19 cellular contexts compared by ENCODE assay signal in genomic region chr4:32745351-32745750, GRCh38.
A peak's percentile ranks its signal among the peaks of the same experiment; 100 is the strongest.
DNase-seq lines count a peak whose midpoint lies in the region; ATAC-seq and TF ChIP-seq lines count a peak whose summit lies in the region.
"Had no signal": no experiment of that assay in that cellular context is flagged by ENCODE, and none has a peak within 500 bp of the region (broad histone marks: within the 10 kb centered on the region; RNA-seq: fewer than 3 reads in every experiment).

No MANE protein-coding gene starts in this region.

- DNase-seq in COLO829 (ENCODE audit: low spot score), result peak; percentile 1
- peak; percentile 63 for DNase-seq in foreskin melanocyte
- peak; percentile 43 for DNase-seq in medulla oblongata (ENCODE audit: extremely low spot score)
- peak; percentile 60 for DNase-seq in putamen (ENCODE audit: low spot score)
- DNase-seq in activated naive CD8-positive, alpha-beta T cell treated with anti-CD3 and anti-CD28 coated beads for 36 hours, result no peak
- no peak for DNase-seq in sigmoid colon
- DNase-seq in stimulated activated CD4-positive, alpha-beta T cell treated with anti-CD3 and anti-CD28 coated beads, Interleukin-1b, Interleukin-23, amount 100 ng/mL, for 48 hours, result no peak
- DNase-seq: 8988T; ACHN; AML-193; C1 segment of cervical spinal cord; Caco-2; CD4-positive, alpha-beta memory T cell; DMS153; DND-41; GOT3 had no signal

- no peak overlapping the region for H3K4me3 Mint-ChIP-seq in activated naive CD8-positive, alpha-beta T cell treated with anti-CD3 and anti-CD28 coated beads for 36 hours
- H3K4me3 Mint-ChIP-seq: CD4-positive, alpha-beta memory T cell had no signal

- no peak for TF ChIP-seq EP300 in sigmoid colon (IDR thresholded peaks at IDR 0.05)

- intact Hi-C loops in sigmoid colon (cut with DNase I), result no loop called here

- H3K4me1 Mint-ChIP-seq in activated naive CD8-positive, alpha-beta T cell treated with anti-CD3 and anti-CD28 coated beads for 36 hours, result no peaks in the 10 kb centered on the region
- H3K4me1 Mint-ChIP-seq: CD4-positive, alpha-beta memory T cell had no signal

- H3K36me3 ChIP-seq in sigmoid colon, result no peaks in the 10 kb centered on the region
- H3K36me3 ChIP-seq: HAP-1 had no signal

- no peak for ATAC-seq in HG03521 (IDR thresholded peaks at IDR 0.05; ENCODE audit: unreplicated experiment)
- ATAC-seq: A549 had no signal

- no peaks in the 10 kb centered on the region for H3K9me3 ChIP-seq in sigmoid colon
- H3K9me3 ChIP-seq: A549, Caco-2, HAP-1 had no signal

- H3K9me3 Mint-ChIP-seq in activated naive CD8-positive, alpha-beta T cell treated with anti-CD3 and anti-CD28 coated beads for 36 hours, result peaks cover 2% of the 10 kb centered on the region

- no peaks in the 10 kb centered on the region for H3K27me3 ChIP-seq in sigmoid colon

- WGBS in sigmoid colon, 2 donors, result 90% methylated on average over 1 of the region's 1 CpG

- H3K27me3 Mint-ChIP-seq in activated naive CD8-positive, alpha-beta T cell treated with anti-CD3 and anti-CD28 coated beads for 36 hours, result no peaks in the 10 kb centered on the region
- H3K27me3 Mint-ChIP-seq: CD4-positive, alpha-beta memory T cell had no signal

- no peak for TF ChIP-seq POLR2A in sigmoid colon (IDR thresholded peaks at IDR 0.05)

- H3K36me3 Mint-ChIP-seq in activated naive CD8-positive, alpha-beta T cell treated with anti-CD3 and anti-CD28 coated beads for 36 hours, result no peaks in the 10 kb centered on the region
- H3K36me3 Mint-ChIP-seq: CD4-positive, alpha-beta memory T cell had no signal

- no peak overlapping the region for H3K27ac ChIP-seq in sigmoid colon
- H3K27ac ChIP-seq: A549 had no signal

- H3K4me1 ChIP-seq in sigmoid colon, result no peaks in the 10 kb centered on the region
- H3K4me1 ChIP-seq: A549, Caco-2, HAP-1 had no signal

- no peak overlapping the region for H3K4me3 ChIP-seq in sigmoid colon
- H3K4me3 ChIP-seq: A549, HAP-1 had no signal

- no peak for TF ChIP-seq CTCF in sigmoid colon (IDR thresholded peaks at IDR 0.05)

- H3K27ac Mint-ChIP-seq in activated naive CD8-positive, alpha-beta T cell treated with anti-CD3 and anti-CD28 coated beads for 36 hours, result no peak overlapping the region
- H3K27ac Mint-ChIP-seq: CD4-positive, alpha-beta memory T cell had no signal

Comparison
In these comparisons a context has a peak if more than half of its experiments do, and no peak if none do; other contexts are left out.
1. DNase-seq: peak in COLO829 (single experiment), foreskin melanocyte (single experiment), medulla oblongata (single experiment) and putamen (single experiment); none in activated naive CD8-positive, alpha-beta T cell treated with anti-CD3 and anti-CD28 coated beads for 36 hours (single experiment), sigmoid colon (single experiment) and stimulated activated CD4-positive, alpha-beta T cell treated with anti-CD3 and anti-CD28 coated beads, Interleukin-1b, Interleukin-23, amount 100 ng/mL, for 48 hours (single experiment).